7 cellular contexts compared by ENCODE assay signal in genomic region chr4:169756971-169757574, GRCh38. TPM values are rescaled to one million over a fixed set of nuclear protein-coding genes. Genes with fewer than 3 reads are reported as not detected.
DNase-seq lines count a peak whose midpoint lies in the region; ATAC-seq, FAIRE-seq and TF ChIP-seq lines count a peak whose summit lies in the region.

No MANE protein-coding gene starts in this region.

- H3F3A ChIP-seq in neural progenitor cell (ENCODE audit: low read depth), result peaks cover 16% of the 10 kb centered on the region

- H3K4me3 ChIP-seq in endothelial cell of umbilical vein (replicated peaks in 1 of 3; ENCODE audit: insufficient read depth in 1 of 3, low read depth in 1 of 3, low read length in 3 of 3) (peak overlapping the region; percentile 83 to 97 (median 95)), neural progenitor cell (peak overlapping the region; percentile 62)

- H3K79me2 ChIP-seq in endothelial cell of umbilical vein (ENCODE audit: control insufficient read depth, insufficient read depth, low read length), result peaks cover 13% of the 10 kb centered on the region
- peaks cover 36% of the 10 kb centered on the region for H3K79me2 ChIP-seq in neural progenitor cell (ENCODE audit: low read depth)

- H4K20me1 ChIP-seq in endothelial cell of umbilical vein (replicated peaks; ENCODE audit: control insufficient read depth, extremely low read depth, insufficient read depth, low read length), result no peaks in the 10 kb centered on the region
- no peaks in the 10 kb centered on the region for H4K20me1 ChIP-seq in neural progenitor cell (ENCODE audit: low read depth)

- peak overlapping the region; percentile 91 for H3K4me3 Mint-ChIP-seq in neural progenitor cell

- POLR2A ChIA-PET in endothelial cell of umbilical vein (lab: Charles Lee), result interaction anchor here (1.1 kb wide), 1 partner anchor 97 kb away, joined by 3 read pairs; no protein-coding TSS in a partner anchor

- no peaks in the 10 kb centered on the region for H3K9me3 Mint-ChIP-seq in neural progenitor cell

- H3K27me3 Mint-ChIP-seq in neural progenitor cell (ENCODE audit: insufficient read depth, low read depth), result peaks cover 2% of the 10 kb centered on the region

- TF ChIP-seq POLR2A in endothelial cell of umbilical vein (IDR thresholded peaks at IDR 0.05; ENCODE audit: low read depth, low read length), result no peak

- CTCF ChIA-PET in endothelial cell of umbilical vein (lab: Charles Lee), result interaction anchor here (0.9 to 1.7 kb wide), 3 partner anchors 9 to 144 kb away, joined by 3 to 12 read pairs (median 3); partner anchors contain the start of gene NEK1

- H3K9ac ChIP-seq in endothelial cell of umbilical vein (replicated peaks; ENCODE audit: extremely low read depth, insufficient read depth, low read length), result peak overlapping the region; percentile 83
- peak overlapping the region; percentile 61 for H3K9ac ChIP-seq in neural progenitor cell

- no peaks in the 10 kb centered on the region for H3K36me3 Mint-ChIP-seq in neural progenitor cell

- dilution Hi-C loops in endothelial cell of umbilical vein (cut with MboI; ENCODE audit: extremely low pct_ligation_motif_present, low sequenced_read_pairs), result no loop called here

- H3K27me3 ChIP-seq in endothelial cell of umbilical vein (ENCODE audit: control insufficient read depth in 2 of 2, insufficient read depth in 2 of 2, low read length in 2 of 2) (peaks cover 4 to 8% of the 10 kb centered on the region in 2 experiments), neural progenitor cell (peaks cover 7% of the 10 kb centered on the region)

- no peaks in the 10 kb centered on the region for H3K9me1 ChIP-seq in endothelial cell of umbilical vein (replicated peaks; ENCODE audit: control insufficient read depth, extremely low read depth, insufficient read depth, low read length)

- H3K4me1 ChIP-seq in endothelial cell of umbilical vein (ENCODE audit: control insufficient read depth, extremely low read depth, insufficient read depth, low read length), result peaks cover 10% of the 10 kb centered on the region
- H3K4me1 ChIP-seq in neural progenitor cell, result peaks cover 9% of the 10 kb centered on the region

- H2AFZ ChIP-seq in endothelial cell of umbilical vein (ENCODE audit: low read depth, low read length) (peak overlapping the region; percentile 95), neural progenitor cell (replicated peaks) (peak overlapping the region; percentile 51)

- H3K9me3 ChIP-seq in endothelial cell of umbilical vein (replicated peaks; ENCODE audit: control insufficient read depth, insufficient read depth, low read length), result no peaks in the 10 kb centered on the region
- H3K9me3 ChIP-seq in neural progenitor cell (ENCODE audit: low read depth), result no peaks in the 10 kb centered on the region

- FAIRE-seq in endothelial cell of umbilical vein (lab: Jason Lieb, UNC), result peak; percentile 69

- peaks cover 18% of the 10 kb centered on the region for H3K4me1 Mint-ChIP-seq in neural progenitor cell

- H3K36me3 ChIP-seq in endothelial cell of umbilical vein (ENCODE audit: control insufficient read depth in 2 of 2, extremely low read depth in 1 of 2, insufficient read depth in 2 of 2, low read length in 2 of 2), result peaks cover 0 to 2% of the 10 kb centered on the region in 2 experiments
- H3K36me3 ChIP-seq in neural progenitor cell, result peaks cover 6% of the 10 kb centered on the region

- DNase-seq in RKO (ENCODE audit: low spot score) (peak; percentile 32), endothelial cell of umbilical vein (ENCODE audit: low read depth, low spot score) (peak; percentile 12), neural progenitor cell (ENCODE audit: low spot score) (no peak), NCI-H82 (lab: John Stamatoyannopoulos, UW) (no peak), cortex of kidney (lab: John Stamatoyannopoulos, UW) (no peak)

- peak overlapping the region; percentile 99 for H3K4me2 ChIP-seq in endothelial cell of umbilical vein (ENCODE audit: insufficient read depth, low read length)
- H3K4me2 ChIP-seq in neural progenitor cell, result peak overlapping the region; percentile 92

- TSS peak; percentile 68 for BruUV-seq in endothelial cell of umbilical vein (replicated peaks; lab: Mats Ljungman, UMichigan)

- H3K27ac ChIP-seq in endothelial cell of umbilical vein (ENCODE audit: insufficient read depth, low read depth, low read length) (peak overlapping the region; percentile 19), neural progenitor cell (peak overlapping the region; percentile 84)

- intact Hi-C loops in endothelial cell of umbilical vein (cut with micrococcal nuclease), result loop anchor here (2.0 kb wide), 2 partner anchors 92 to 144 kb away; partner anchors contain the start of gene NEK1

- H3K27ac Mint-ChIP-seq in neural progenitor cell, result peak overlapping the region; percentile 14

- peak; percentile 27 for ATAC-seq in GM18867 (IDR thresholded peaks at IDR 0.05; ENCODE audit: unreplicated experiment)
- peak; percentile 2 for ATAC-seq in HG02763 (IDR thresholded peaks at IDR 0.05; ENCODE audit: unreplicated experiment)

- TF ChIP-seq CTCF in endothelial cell of umbilical vein (IDR thresholded peaks at IDR 0.05; ENCODE audit: extremely low read depth in 1 of 2, insufficient read depth in 1 of 2, low read depth in 1 of 2, low read length in 2 of 2), result no peak
- TF ChIP-seq CTCF in neural progenitor cell (IDR thresholded peaks at IDR 0.05), result no peak

TF ChIP-seq in endothelial cell of umbilical vein, 7 proteins besides CTCF, POLR2A, EP300 and RAD21:
- no peak for TF ChIP-seq FOS (IDR thresholded peaks at IDR 0.05; ENCODE audit: borderline replicate concordance, insufficient read depth, low read length)
- TF ChIP-seq POLR2AphosphoS5 (IDR thresholded peaks at IDR 0.05; ENCODE audit: insufficient read depth, low read depth, low read length), result no peak
- TF ChIP-seq MAX (IDR thresholded peaks at IDR 0.05; ENCODE audit: insufficient read depth, insufficient read length), result no peak
- TF ChIP-seq EZH2 (IDR thresholded peaks at IDR 0.05; ENCODE audit: borderline replicate concordance, low read depth, low read length, severe bottlenecking), result no peak
- TF ChIP-seq GATA2 (IDR thresholded peaks at IDR 0.05; ENCODE audit: insufficient read depth, insufficient read length, low read depth, low read length), result no peak
- TF ChIP-seq JUN (IDR thresholded peaks at IDR 0.05; ENCODE audit: borderline replicate concordance, insufficient read depth, insufficient read length, low read depth), result no peak
- no peak for TF ChIP-seq MYC (IDR thresholded peaks at IDR 0.05; ENCODE audit: low read depth, low read length)
TF ChIP-seq in endothelial cell of umbilical vein: peak in this region for 0.

RNA-seq across cellular contexts. Expression of gene HPF1, which starts 0.7 kb away (rescaled TPM):
- total RNA-seq in endothelial cell of umbilical vein, result 30.1 and 30.3 TPM in 2 replicates
- 7.7 and 16.1 TPM in 2 replicates for polyA plus RNA-seq in endothelial cell of umbilical vein
- 24.2 and 26.3 TPM in 2 replicates for polyA plus RNA-seq in endothelial cell of umbilical vein (2011; cell fraction: cytosol; rRNA removed)
- polyA plus RNA-seq in endothelial cell of umbilical vein (2011; cell fraction: nucleus; rRNA removed), result 9.2 and 12.5 TPM in 2 replicates
- polyA plus RNA-seq in endothelial cell of umbilical vein (2012), result 24.2 and 38.9 TPM in 2 replicates
- polyA minus RNA-seq in endothelial cell of umbilical vein, result 3.4 and 4.2 TPM in 2 replicates
- 3.6 TPM for polyA minus RNA-seq in endothelial cell of umbilical vein (2011; cell fraction: cytosol; rRNA and poly(A)+ RNA removed)
- polyA minus RNA-seq in endothelial cell of umbilical vein (2011; cell fraction: nucleus; rRNA and poly(A)+ RNA removed), result 2.5 and 3.8 TPM in 2 replicates
- total RNA-seq in neural progenitor cell (ENCODE audit: low replicate concordance), result 90.1 and 131 TPM in 2 replicates

Comparison
In these comparisons a context has a peak if more than half of its experiments do, and no peak if none do; other contexts are left out.
1. DNase-seq: peak in RKO (single experiment) and endothelial cell of umbilical vein (single experiment); none in neural progenitor cell (single experiment), NCI-H82 (single experiment) and cortex of kidney (single experiment).